ENCODE assay signal across 17 cellular contexts in genomic region chr1:56569661-56570060, GRCh38. TPM values are rescaled to one million over a fixed set of nuclear protein-coding genes. Genes with fewer than 3 reads are reported as not detected.
A peak's percentile ranks its signal among the peaks of the same experiment; 100 is the strongest.
DNase-seq lines count a peak whose midpoint lies in the region; ATAC-seq and TF ChIP-seq lines count a peak whose summit lies in the region.
"Had no signal": no experiment of that assay in that cellular context is flagged by ENCODE, and none has a peak within 500 bp of the region (broad histone marks: within the 10 kb centered on the region; RNA-seq: fewer than 3 reads in every experiment).

No MANE protein-coding gene starts in this region.

- no peaks in the 10 kb centered on the region for H3K27me3 Mint-ChIP-seq in type B pancreatic cell
- H3K27me3 Mint-ChIP-seq in stimulated activated naive B cell treated with anti-CD40 and anti-IgM and Interleukin-4, amounts not matched to agents 10 μg/mL and 1 μg/mL and 100 μg/mL, for 72 hours: peaks cover 0 to 6% of the 10 kb centered on the region in 2 donors

- TF ChIP-seq CTCF in left lung (IDR thresholded peaks at IDR 0.05) (no peak), type B pancreatic cell (conservative IDR thresholded peaks at IDR 0.05) (no peak)

- peak; percentile 4 for ATAC-seq in left ventricle myocardium superior
- ATAC-seq in left lung: peak; percentile 68
- no peak for ATAC-seq in GM21723 (IDR thresholded peaks at IDR 0.05; ENCODE audit: unreplicated experiment)
- no peak for ATAC-seq in stimulated activated naive B cell treated with anti-CD40 and anti-IgM and Interleukin-4, amounts not matched to agents 10 μg/mL and 1 μg/mL and 100 μg/mL, for 72 hours (replicated peaks)
- no peak for ATAC-seq in HG03354 (IDR thresholded peaks at IDR 0.05; ENCODE audit: poor library complexity, severe bottlenecking, unreplicated experiment)

- no peak overlapping the region for H3K27ac ChIP-seq in left lung

- no peaks in the 10 kb centered on the region for H3K36me3 ChIP-seq in left lung
- H3K36me3 ChIP-seq: esophagus squamous epithelium had no signal

- H3K9me3 Mint-ChIP-seq in type B pancreatic cell: no peaks in the 10 kb centered on the region
- H3K9me3 Mint-ChIP-seq in stimulated activated naive B cell treated with anti-CD40 and anti-IgM and Interleukin-4, amounts not matched to agents 10 μg/mL and 1 μg/mL and 100 μg/mL, for 72 hours: no peaks in the 10 kb centered on the region
- H3K9me3 Mint-ChIP-seq: activated CD4-positive, alpha-beta memory T cell treated with anti-CD3 and anti-CD28 coated beads, Interleukin-2, amount 10 ng/mL, durations not matched to agents 7 days and 5 days; nephron progenitor cell had no signal

- no peaks in the 10 kb centered on the region for H3K9me3 ChIP-seq in left lung
- H3K9me3 ChIP-seq: esophagus squamous epithelium had no signal

- peaks cover 48% of the 10 kb centered on the region for H3K36me3 Mint-ChIP-seq in type B pancreatic cell
- H3K36me3 Mint-ChIP-seq in stimulated activated naive B cell treated with anti-CD40 and anti-IgM and Interleukin-4, amounts not matched to agents 10 μg/mL and 1 μg/mL and 100 μg/mL, for 72 hours: no peaks in the 10 kb centered on the region

- H3K27me3 ChIP-seq in left lung: no peaks in the 10 kb centered on the region
- H3K27me3 ChIP-seq: esophagus squamous epithelium had no signal

- H3K4me1 ChIP-seq in left lung: peaks cover 16 to 76% of the 10 kb centered on the region in 2 donors

- intact Hi-C loops in left ventricle myocardium superior (cut with micrococcal nuclease) (loop anchor here (10.0 kb wide), 1 partner anchor 55 kb away; no protein-coding TSS in a partner anchor), cardiac septum (cut with DNase I) (loop anchor here (10.0 kb wide), 2 partner anchors 315 to 705 kb away; no protein-coding TSS in a partner anchor), left lung (cut with DNase I) (loop anchor here in 1 of 2 donors (10.0 kb wide), 2 partner anchors 65 to 155 kb away; no protein-coding TSS in a partner anchor)

- peak overlapping the region; percentile 33 for H3K27ac Mint-ChIP-seq in type B pancreatic cell
- H3K27ac Mint-ChIP-seq in stimulated activated naive B cell treated with anti-CD40 and anti-IgM and Interleukin-4, amounts not matched to agents 10 μg/mL and 1 μg/mL and 100 μg/mL, for 72 hours: no peak overlapping the region
- H3K27ac Mint-ChIP-seq: activated CD4-positive, alpha-beta memory T cell treated with anti-CD3 and anti-CD28 coated beads, Interleukin-2, amount 10 ng/mL, durations not matched to agents 7 days and 5 days; nephron progenitor cell had no signal

- peaks cover 66% of the 10 kb centered on the region for H3K4me1 Mint-ChIP-seq in type B pancreatic cell (ENCODE audit: unreplicated experiment)
- peaks cover 4 to 10% of the 10 kb centered on the region in 2 donors for H3K4me1 Mint-ChIP-seq in stimulated activated naive B cell treated with anti-CD40 and anti-IgM and Interleukin-4, amounts not matched to agents 10 μg/mL and 1 μg/mL and 100 μg/mL, for 72 hours
- H3K4me1 Mint-ChIP-seq: activated CD4-positive, alpha-beta memory T cell treated with anti-CD3 and anti-CD28 coated beads, Interleukin-2, amount 10 ng/mL, durations not matched to agents 7 days and 5 days had no signal

- no peak for DNase-seq in left ventricle myocardium superior
- no peak for DNase-seq in cardiac septum (ENCODE audit: low spot score)
- peak; percentile 48 for DNase-seq in SHP77 treated with DMSO at 0.1 percent for 48 hours (lab: John Stamatoyannopoulos, UW)
- DNase-seq in left lung: no peak
- no peak for DNase-seq in type B pancreatic cell (ENCODE audit: extremely low spot score, unreplicated experiment)
- DNase-seq in stimulated activated naive B cell treated with anti-CD40 and anti-IgM and Interleukin-4, amounts not matched to agents 10 μg/mL and 1 μg/mL and 100 μg/mL, for 72 hours: no peak
- DNase-seq: activated CD4-positive, alpha-beta memory T cell treated with anti-CD3 and anti-CD28 coated beads, Interleukin-2, amount 10 ng/mL, durations not matched to agents 7 days and 5 days; amygdala; cortex of kidney; DMS 273 treated with DMSO at 0.1 percent for 48 hours; esophagus squamous epithelium; H7; KBM-7; NCI-H82; nephron progenitor cell had no signal

- peak overlapping the region; percentile 20 for H3K4me3 Mint-ChIP-seq in type B pancreatic cell
- H3K4me3 Mint-ChIP-seq in stimulated activated naive B cell treated with anti-CD40 and anti-IgM and Interleukin-4, amounts not matched to agents 10 μg/mL and 1 μg/mL and 100 μg/mL, for 72 hours: no peak overlapping the region
- H3K4me3 Mint-ChIP-seq: activated CD4-positive, alpha-beta memory T cell treated with anti-CD3 and anti-CD28 coated beads, Interleukin-2, amount 10 ng/mL, durations not matched to agents 7 days and 5 days; nephron progenitor cell had no signal

- no peak overlapping the region for H3K4me3 ChIP-seq in left lung
- H3K4me3 ChIP-seq: esophagus squamous epithelium had no signal

RNA-seq across cellular contexts. Expression of gene PLPP3, which starts 9.7 kb away (rescaled TPM):
- 140 TPM for total RNA-seq in left ventricle myocardium superior
- total RNA-seq in cardiac septum: 61.0 TPM
- 100 to 1,000 TPM in 1 of 2 donors, 10 to 100 TPM in 1; 44.5 to 112 TPM for total RNA-seq in left lung
- total RNA-seq in type B pancreatic cell (ENCODE audit: low replicate concordance): 32.6 and 79.0 TPM in 2 replicates
- total RNA-seq: activated CD4-positive, alpha-beta memory T cell treated with anti-CD3 and anti-CD28 coated beads, Interleukin-2, amount 10 ng/mL, durations not matched to agents 7 days and 5 days had no signal

Comparison
In these comparisons a context has a peak if more than half of its experiments do, and no peak if none do; other contexts are left out.
1. ATAC-seq: peak in left ventricle myocardium superior (single experiment) and left lung (single experiment); none in GM21723 (single experiment), stimulated activated naive B cell treated with anti-CD40 and anti-IgM and Interleukin-4, amounts not matched to agents 10 μg/mL and 1 μg/mL and 100 μg/mL, for 72 hours (0 of 2) and HG03354 (single experiment).